Comparison of ENCODE assay signal across 2 cellular contexts in genomic region chr4:165077034-165077578, GRCh38.
TF ChIP-seq lines count a peak whose summit lies in the region.

No MANE protein-coding gene starts in this region.

TF ChIP-seq in liver, 16 proteins besides CTCF, POLR2A, EP300 and RAD21:
- no peak for TF ChIP-seq RXRA (IDR thresholded peaks at IDR 0.05)
- no peak for TF ChIP-seq YY1 (IDR thresholded peaks at IDR 0.05)
- TF ChIP-seq GABPA (IDR thresholded peaks at IDR 0.05 in 1 of 2, conservative IDR thresholded peaks at IDR 0.05 in 1 of 2), result no peak
- TF ChIP-seq NR2F2 (IDR thresholded peaks at IDR 0.05), result no peak

TF ChIP-seq in HepG2, 621 proteins besides CTCF, POLR2A, EP300 and RAD21:
- no peak for TF ChIP-seq CSRNP1 (CRISPR knock-in tag; IDR thresholded peaks at IDR 0.05)
- TF ChIP-seq ZNF343 (CRISPR knock-in tag; IDR thresholded peaks at IDR 0.05), result no peak
- no peak for TF ChIP-seq KAT2B (IDR thresholded peaks at IDR 0.05; ENCODE audit: borderline replicate concordance, low read depth, low read length)
- no peak for TF ChIP-seq DPF2 (CRISPR knock-in tag; IDR thresholded peaks at IDR 0.05; ENCODE audit: borderline replicate concordance, low read depth)
- no peak for TF ChIP-seq ZNF780A (CRISPR knock-in tag; IDR thresholded peaks at IDR 0.05)
- no peak for TF ChIP-seq FOSL2 (CRISPR knock-in tag; IDR thresholded peaks at IDR 0.05)
- no peak for TF ChIP-seq ZNF839 (CRISPR knock-in tag; IDR thresholded peaks at IDR 0.05; ENCODE audit: borderline replicate concordance)
- TF ChIP-seq PRMT3 (CRISPR knock-in tag; IDR thresholded peaks at IDR 0.05; ENCODE audit: borderline replicate concordance, low read depth), result no peak
- TF ChIP-seq SNAPC4 (CRISPR knock-in tag; IDR thresholded peaks at IDR 0.05), result no peak
- TF ChIP-seq ZNF225 (CRISPR knock-in tag; IDR thresholded peaks at IDR 0.05), result no peak
- TF ChIP-seq THAP7 (CRISPR knock-in tag; IDR thresholded peaks at IDR 0.05), result no peak
- no peak for TF ChIP-seq BHLHE40 (IDR thresholded peaks at IDR 0.05; ENCODE audit: low read length)
- no peak for TF ChIP-seq RORA (CRISPR knock-in tag; IDR thresholded peaks at IDR 0.05)
- no peak for TF ChIP-seq POGZ (CRISPR knock-in tag; IDR thresholded peaks at IDR 0.05)
- TF ChIP-seq ZNF562 (CRISPR knock-in tag; IDR thresholded peaks at IDR 0.05; ENCODE audit: borderline replicate concordance), result no peak
- no peak for TF ChIP-seq ZNF589 (CRISPR knock-in tag; conservative IDR thresholded peaks at IDR 0.05)
- no peak for TF ChIP-seq ZNF576 (CRISPR knock-in tag; IDR thresholded peaks at IDR 0.05)
- no peak for TF ChIP-seq SAP130 (CRISPR knock-in tag; IDR thresholded peaks at IDR 0.05; ENCODE audit: low read depth)
